20 cellular contexts compared by ENCODE assay signal in the genomic region with DNA sequence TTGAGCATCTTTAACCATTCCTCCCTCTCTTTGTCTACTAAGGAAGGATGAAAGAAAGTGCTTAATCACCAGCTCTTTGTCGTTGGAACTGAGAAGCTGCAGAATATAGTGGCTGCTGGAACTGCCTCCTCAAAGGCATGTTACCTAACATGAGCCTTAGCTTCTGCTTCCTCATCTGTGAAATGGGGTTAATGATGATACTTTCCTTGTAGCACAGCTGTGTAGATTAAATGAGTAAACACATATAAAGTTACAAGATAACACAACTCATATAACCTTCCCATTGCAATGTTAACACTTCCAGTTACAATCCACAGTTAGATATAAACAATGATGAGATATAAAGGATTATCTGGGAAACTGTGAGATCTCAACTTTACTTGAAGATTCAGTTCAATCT. TPM values are rescaled to one million over a fixed set of nuclear protein-coding genes. Genes with fewer than 3 reads are reported as not detected.
DNase-seq lines count a peak whose midpoint lies in the region; ATAC-seq, FAIRE-seq and TF ChIP-seq lines count a peak whose summit lies in the region.
"Had no signal": no experiment of that assay in that cellular context is flagged by ENCODE, and none has a peak within 500 bp of the region (broad histone marks: within the 10 kb centered on the region; RNA-seq: fewer than 3 reads in every experiment).

No MANE protein-coding gene starts in this region.

- no peaks in the 10 kb centered on the region for H3K79me2 ChIP-seq in mammary epithelial cell (ENCODE audit: insufficient read depth, low read length)
- H3K79me2 ChIP-seq in GM12878 (ENCODE audit: control insufficient read depth, insufficient read depth, low read length) = no peaks in the 10 kb centered on the region
- H3K79me2 ChIP-seq in trophoblast cell (ENCODE audit: control insufficient read depth, insufficient read depth, low read length, poor library complexity) = no peaks in the 10 kb centered on the region

- TF ChIP-seq CTCF in MCF 10A (IDR thresholded peaks at IDR 0.05; ENCODE audit: unreplicated experiment) (no peak), mammary epithelial cell (conservative IDR thresholded peaks at IDR 0.05 in 1 of 2, IDR thresholded peaks at IDR 0.05 in 1 of 2; ENCODE audit: extremely low read depth in 1 of 2, insufficient read depth in 1 of 2, low read depth in 1 of 2, low read length in 2 of 2) (no peak), IMR-90 (conservative IDR thresholded peaks at IDR 0.05; ENCODE audit: low read depth, low read length) (no peak), GM12878 (IDR thresholded peaks at IDR 0.05 in 2 of 3, conservative IDR thresholded peaks at IDR 0.05 in 1 of 3; ENCODE audit: control insufficient read depth in 2 of 3, extremely low read depth in 1 of 3, insufficient read depth in 1 of 3, low read depth in 3 of 3, low read length in 3 of 3) (no peak)

- peak overlapping the region; percentile 20; the same call in 1 of the 2 replicates for H3K4ac ChIP-seq in IMR-90 (ENCODE audit: low read depth, low read length)
- no peak overlapping the region for H3K4ac ChIP-seq in trophoblast cell (ENCODE audit: low read depth, low read length)

- no peak overlapping the region for H3K4me3 Mint-ChIP-seq in MCF 10A (ENCODE audit: unreplicated experiment)
- H3K4me3 Mint-ChIP-seq: CD8-positive, alpha-beta memory T cell had no signal

- H2AK9ac ChIP-seq in IMR-90 (replicated peaks; ENCODE audit: low read depth, low read length, poor library complexity) = no peak overlapping the region

- intact Hi-C loops in MCF 10A (cut with micrococcal nuclease) = no loop called here
- intact Hi-C loops in mammary epithelial cell (cut with micrococcal nuclease) = no loop called here
- intact Hi-C loops in IMR-90 (cut with micrococcal nuclease) = no loop called here
- intact Hi-C loops in GM12878 (cut with micrococcal nuclease; ENCODE audit: unreplicated experiment) = no loop called here

- H3K4me3 ChIP-seq in mammary epithelial cell (replicated peaks in 1 of 3; ENCODE audit: insufficient read depth in 1 of 3, low read depth in 2 of 3, low read length in 3 of 3) (no peak overlapping the region), IMR-90 (ENCODE audit: insufficient read depth, low read depth, low read length) (no peak overlapping the region), GM12878 (no peak overlapping the region), trophoblast cell (ENCODE audit: low read depth, low read length) (no peak overlapping the region)
- H3K4me3 ChIP-seq: BLaER1 treated with 17β-estradiol and CSF1 and Interleukin-3, amounts not matched to agents 10 nM and 100 nM had no signal

- H3K36me3 ChIP-seq in mammary epithelial cell (ENCODE audit: insufficient read depth, low read length) = no peaks in the 10 kb centered on the region
- no peaks in the 10 kb centered on the region for H3K36me3 ChIP-seq in IMR-90 (ENCODE audit: control insufficient read depth, insufficient read depth, low read length)
- H3K36me3 ChIP-seq in GM12878 (ENCODE audit: control insufficient read depth in 2 of 2, insufficient read depth in 2 of 2, low read length in 1 of 2) = no peaks in the 10 kb centered on the region
- H3K36me3 ChIP-seq in trophoblast cell (ENCODE audit: control insufficient read depth in 1 of 2, insufficient read depth in 2 of 2, low read length in 2 of 2) = no peaks in the 10 kb centered on the region
- H3K36me3 ChIP-seq: BLaER1 treated with 17β-estradiol and CSF1 and Interleukin-3, amounts not matched to agents 10 nM and 100 nM had no signal

- H3K4me2 ChIP-seq in mammary epithelial cell (ENCODE audit: insufficient read depth, low read depth, low read length) (no peak overlapping the region), IMR-90 (ENCODE audit: low read depth, low read length) (no peak overlapping the region), GM12878 (ENCODE audit: control insufficient read depth, insufficient read depth) (peak overlapping the region; percentile 85), trophoblast cell (ENCODE audit: low read length) (no peak overlapping the region)
- H3K4me2 ChIP-seq: BLaER1 treated with 17β-estradiol and CSF1 and Interleukin-3, amounts not matched to agents 10 nM and 100 nM had no signal

- no peaks in the 10 kb centered on the region for H3K9me3 Mint-ChIP-seq in MCF 10A (ENCODE audit: unreplicated experiment)

- ATAC-seq in IMR-90 (ENCODE audit: low read depth) (no peak; the same call in 1 of the 2 replicates), GM12878 (peak; percentile 44), GM21526 (IDR thresholded peaks at IDR 0.05; ENCODE audit: low FRiP score, unreplicated experiment) (no peak)
- ATAC-seq: Panc1, Right ventricle myocardium inferior had no signal

- H2BK15ac ChIP-seq in IMR-90 (ENCODE audit: low read depth, low read length) = peak overlapping the region; percentile 7; the same call in 2 of the 3 replicates

- H2BK120ac ChIP-seq in IMR-90 (ENCODE audit: low read depth, low read length) (peak overlapping the region; percentile 52; the same call in 1 of the 2 replicates), trophoblast cell (ENCODE audit: insufficient read depth, low read length, poor library complexity) (no peak overlapping the region)

- H3K23ac ChIP-seq in IMR-90 (ENCODE audit: low read depth, low read length) (peak overlapping the region; percentile 68; the same call in 1 of the 2 replicates), trophoblast cell (ENCODE audit: low read length) (no peak overlapping the region)

- H2BK20ac ChIP-seq in IMR-90 (ENCODE audit: low read depth, low read length) = peak overlapping the region; percentile 38; the same call in 1 of the 2 replicates

- no peak overlapping the region; the same call in 1 of the 2 replicates for H3K18ac ChIP-seq in IMR-90 (ENCODE audit: low read depth, low read length)
- H3K18ac ChIP-seq in trophoblast cell (ENCODE audit: low read length) = no peak overlapping the region

- H4K5ac ChIP-seq in IMR-90 (ENCODE audit: low read depth, low read length) = no peak overlapping the region

- H3K27me3 ChIP-seq in mammary epithelial cell (ENCODE audit: insufficient read depth, low read length) (no peaks in the 10 kb centered on the region), IMR-90 (ENCODE audit: control insufficient read depth, insufficient read depth, low read length) (no peaks in the 10 kb centered on the region), GM12878 (replicated peaks in 1 of 2; ENCODE audit: control insufficient read depth in 2 of 2, insufficient read depth in 2 of 2, low read length in 1 of 2) (no peaks in the 10 kb centered on the region), trophoblast cell (ENCODE audit: insufficient read depth, low read length) (no peaks in the 10 kb centered on the region)
- H3K27me3 ChIP-seq: BLaER1 treated with 17β-estradiol and CSF1 and Interleukin-3, amounts not matched to agents 10 nM and 100 nM had no signal

- TF ChIP-seq EP300 in GM12878 (IDR thresholded peaks at IDR 0.05; ENCODE audit: borderline replicate concordance in 1 of 2, control insufficient read depth in 1 of 2, low read depth in 2 of 2, low read length in 2 of 2) = no peak

- CTCF ChIA-PET in MCF 10A (lab: Yijun Ruan, JAX) = interaction anchor here (0.6 to 1.5 kb wide), 4 partner anchors 37 to 183 kb away, joined by 3 to 7 read pairs (median 5); no protein-coding TSS in a partner anchor
- CTCF ChIA-PET in mammary epithelial cell (lab: Charles Lee; ENCODE audit: low non-redundant PET) = no interaction called here
- CTCF ChIA-PET in IMR-90 (lab: Yijun Ruan, JAX) = no interaction called here
- CTCF ChIA-PET in GM12878 (lab: Yijun Ruan, JAX) = interaction anchor here (0.7 to 1.6 kb wide), 4 partner anchors 9 to 164 kb away, joined by 3 to 8 read pairs (median 5); no protein-coding TSS in a partner anchor

- H4K91ac ChIP-seq in IMR-90 (ENCODE audit: insufficient read depth, low read depth, low read length) (peak overlapping the region; percentile 59; the same call in 1 of the 2 replicates), trophoblast cell (ENCODE audit: low read depth, low read length) (peak overlapping the region; percentile 11)

- WGBS in mammary epithelial cell (ENCODE audit: low coverage, missing lambda C conversion rate) = 100% methylated on average over 1 of the region's 1 CpG
- no CpG with 5 or more reads among the region's 1 CpG for WGBS in IMR-90 (ENCODE audit: extremely low coverage in 2 of 2, insufficient read length in 1 of 2), 2 experiments
- 0% methylated on average over 1 of the region's 1 CpG for WGBS in GM12878 (ENCODE audit: insufficient coverage, insufficient replicate concordance, low lambda C conversion rate, missing lambda C conversion rate)
- WGBS in trophoblast cell (ENCODE audit: extremely low coverage, insufficient coverage, insufficient read length) = no CpG with 5 or more reads among the region's 1 CpG

- H2AFZ ChIP-seq in mammary epithelial cell (ENCODE audit: low read depth, low read length) (no peak overlapping the region), IMR-90 (replicated peaks; ENCODE audit: low read length, poor library complexity) (no peak overlapping the region), GM12878 (ENCODE audit: control insufficient read depth, low read depth, low read length) (no peak overlapping the region), trophoblast cell (ENCODE audit: insufficient read depth, low read length, poor library complexity) (no peak overlapping the region)

- in situ Hi-C loops in mammary epithelial cell (cut with MboI; ENCODE audit: low sequenced_read_pairs in 2 of 2) (no loop called here), IMR-90 (cut with MboI; ENCODE audit: low sequenced_read_pairs) (no loop called here), GM12878 (cut with MboI) (no loop called here)

- DNase-seq in MCF 10A (ENCODE audit: unreplicated experiment) (no peak), mammary epithelial cell (no peak), IMR-90 (peak; percentile 22), GM12878 (ENCODE audit: low read depth, low spot score) (no peak), trophoblast cell (no peak), NCI-H2081 treated with DMSO at 0.1 percent for 48 hours (lab: John Stamatoyannopoulos, UW) (no peak), inferior parietal cortex (ENCODE audit: extremely low spot score) (no peak)
- DNase-seq: 8988T; CD8-positive, alpha-beta memory T cell; DMS79 treated with DMSO at 0.1 percent for 48 hours; H7; KBM-7; NCI-H1105 treated with DMSO at 0.1 percent for 48 hours; NCI-H187; NCI-H510A; NCI-H82 had no signal

- no peak for FAIRE-seq in GM12878 (lab: Jason Lieb, UNC)

- H3K4me1 Mint-ChIP-seq in MCF 10A (ENCODE audit: insufficient read depth, unreplicated experiment) = peaks cover 20% of the 10 kb centered on the region
- H3K4me1 Mint-ChIP-seq: CD8-positive, alpha-beta memory T cell had no signal

- dilution Hi-C loops in mammary epithelial cell (cut with HindIII; ENCODE audit: low sequenced_read_pairs) (no loop called here), IMR-90 (cut with HindIII; ENCODE audit: low sequenced_read_pairs, unreplicated experiment) (no loop called here)

- peak overlapping the region; percentile 38; the same call in 1 of the 2 replicates for H3K56ac ChIP-seq in IMR-90 (ENCODE audit: extremely low read depth, insufficient read depth, low read length)

- BruUV-seq in MCF 10A (replicated peaks; lab: Mats Ljungman, UMichigan) (no TSS peak), mammary epithelial cell (replicated peaks; lab: Mats Ljungman, UMichigan) (no TSS peak), IMR-90 (replicated peaks; lab: Mats Ljungman, UMichigan) (no TSS peak), GM12878 (replicated peaks; lab: Mats Ljungman, UMichigan) (no TSS peak)

- peaks cover 19% of the 10 kb centered on the region for H3K9me1 ChIP-seq in IMR-90 (ENCODE audit: insufficient read depth, low read length)

- RAD21 ChIA-PET in GM12878 (lab: Charles Lee; ENCODE audit: unreplicated experiment) = interaction anchor here (1.4 to 1.6 kb wide), 2 partner anchors 103 to 165 kb away, joined by 3 to 5 read pairs; no protein-coding TSS in a partner anchor

- H3K79me1 ChIP-seq in IMR-90 (ENCODE audit: low read depth in 1 of 2, low read length in 2 of 2) = no peaks in the 10 kb centered on the region
- H3K79me1 ChIP-seq in trophoblast cell (ENCODE audit: low read length) = peaks cover 14% of the 10 kb centered on the region

- H3K14ac ChIP-seq in IMR-90 (replicated peaks; ENCODE audit: low read depth, low read length) (0 out of 2 replicates have a peak overlapping the region, but pooled peaks have one; percentile 37), trophoblast cell (ENCODE audit: low read length) (no peak overlapping the region)

- H3K36me3 Mint-ChIP-seq in MCF 10A (ENCODE audit: insufficient read depth, unreplicated experiment) = peaks cover 5% of the 10 kb centered on the region

- POLR2A ChIA-PET in MCF 10A (lab: Yijun Ruan, JAX) (interaction anchor here (1.0 to 1.5 kb wide), 3 partner anchors 10 to 103 kb away, joined by 3 to 6 read pairs (median 4); no protein-coding TSS in a partner anchor), IMR-90 (lab: Charles Lee; ENCODE audit: unreplicated experiment) (interaction anchor here (0.6 kb wide), 1 partner anchor 1887 kb away, joined by 6 read pairs; no protein-coding TSS in a partner anchor), GM12878 (lab: Charles Lee) (interaction anchor here (1.1 to 1.3 kb wide), 2 partner anchors 12 to 20 kb away, joined by 3 to 4 read pairs; no protein-coding TSS in a partner anchor)

- H4K12ac ChIP-seq in trophoblast cell (ENCODE audit: low read depth, low read length) = no peak overlapping the region

- H3K27ac ChIP-seq in mammary epithelial cell (ENCODE audit: insufficient read depth, low read depth, low read length) (no peak overlapping the region), IMR-90 (ENCODE audit: insufficient read depth, low read length) (peak overlapping the region; percentile 53; the same call in 1 of the 2 replicates), GM12878 (ENCODE audit: control insufficient read depth, insufficient read depth) (peak overlapping the region; percentile 9), trophoblast cell (ENCODE audit: low read depth, low read length) (no peak overlapping the region)
- H3K27ac ChIP-seq: BLaER1 treated with 17β-estradiol and CSF1 and Interleukin-3, amounts not matched to agents 10 nM and 100 nM had no signal

- H3K9ac ChIP-seq in mammary epithelial cell (ENCODE audit: insufficient read depth, low read length) (no peak overlapping the region), IMR-90 (ENCODE audit: low read depth, low read length) (no peak overlapping the region), GM12878 (ENCODE audit: control insufficient read depth, insufficient read depth, low read length) (no peak overlapping the region), trophoblast cell (ENCODE audit: low read length) (no peak overlapping the region)
- H3K9ac ChIP-seq: BLaER1 treated with 17β-estradiol and CSF1 and Interleukin-3, amounts not matched to agents 10 nM and 100 nM had no signal

- H2BK5ac ChIP-seq in IMR-90 (ENCODE audit: low read depth, low read length, poor library complexity, severe bottlenecking) = peak overlapping the region; percentile 65
- no peak overlapping the region for H2BK5ac ChIP-seq in trophoblast cell (ENCODE audit: low read depth, low read length, poor library complexity)

- TF ChIP-seq RAD21 in IMR-90 (IDR thresholded peaks at IDR 0.05; ENCODE audit: low read length) (no peak), GM12878 (IDR thresholded peaks at IDR 0.05; ENCODE audit: insufficient read depth, low read depth, low read length) (no peak)

- H4K20me1 ChIP-seq in mammary epithelial cell (ENCODE audit: insufficient read depth, low read length) (no peaks in the 10 kb centered on the region), IMR-90 (ENCODE audit: insufficient read depth, low read length) (no peaks in the 10 kb centered on the region), GM12878 (ENCODE audit: control insufficient read depth, insufficient read depth) (no peaks in the 10 kb centered on the region)
- H4K20me1 ChIP-seq: BLaER1 treated with 17β-estradiol and CSF1 and Interleukin-3, amounts not matched to agents 10 nM and 100 nM had no signal

- H3K4me1 ChIP-seq in mammary epithelial cell (ENCODE audit: insufficient read depth, low read length) = peaks cover 9% of the 10 kb centered on the region
- H3K4me1 ChIP-seq in IMR-90 (ENCODE audit: control insufficient read depth, insufficient read depth, low read length) = peaks cover 21% of the 10 kb centered on the region
- H3K4me1 ChIP-seq in GM12878 (ENCODE audit: control insufficient read depth, insufficient read depth, low read length) = peaks cover 21% of the 10 kb centered on the region
- peaks cover 14 to 19% of the 10 kb centered on the region in 2 experiments for H3K4me1 ChIP-seq in trophoblast cell (ENCODE audit: control insufficient read depth in 1 of 2, insufficient read depth in 2 of 2, low read length in 2 of 2)

- H2BK12ac ChIP-seq in trophoblast cell (ENCODE audit: low read length) = no peak overlapping the region

- SMC1A ChIA-PET in GM12878 (lab: Charles Lee; ENCODE audit: uncharacterized antibody, unreplicated experiment) = interaction anchor here (0.7 to 1.4 kb wide), 8 partner anchors 11 to 335 kb away, joined by 3 to 5 read pairs (median 3); no protein-coding TSS in a partner anchor

- TF ChIP-seq POLR2A in IMR-90 (IDR thresholded peaks at IDR 0.05; ENCODE audit: low read depth, low read length) (no peak), GM12878 (IDR thresholded peaks at IDR 0.05; ENCODE audit: low read depth, low read length) (no peak)

- H3K27ac Mint-ChIP-seq in MCF 10A (ENCODE audit: low read depth, unreplicated experiment) = peak overlapping the region; percentile 3
- H3K27ac Mint-ChIP-seq: CD8-positive, alpha-beta memory T cell had no signal

- peak overlapping the region in 1 of 2 experiments; percentile 50; a peak in 2 of 4 replicates for H4K8ac ChIP-seq in IMR-90 (ENCODE audit: low read depth in 2 of 2, low read length in 2 of 2)
- H4K8ac ChIP-seq in trophoblast cell (ENCODE audit: low read depth, low read length) = no peak overlapping the region

- no peaks in the 10 kb centered on the region for H3K9me3 ChIP-seq in mammary epithelial cell (replicated peaks; ENCODE audit: insufficient read depth, low read length)
- peaks cover 2% of the 10 kb centered on the region for H3K9me3 ChIP-seq in IMR-90 (ENCODE audit: control insufficient read depth, insufficient read depth, low read length)
- no peaks in the 10 kb centered on the region for H3K9me3 ChIP-seq in GM12878 (replicated peaks; ENCODE audit: control insufficient read depth, insufficient read depth, low read length)
- H3K9me3 ChIP-seq in trophoblast cell (ENCODE audit: insufficient read depth, low read depth, low read length) = no peaks in the 10 kb centered on the region

- peak overlapping the region; percentile 43; the same call in 1 of the 2 replicates for H2AK5ac ChIP-seq in IMR-90 (ENCODE audit: low read depth, low read length)
- no peak overlapping the region for H2AK5ac ChIP-seq in trophoblast cell (ENCODE audit: low read length)

- no peaks in the 10 kb centered on the region for H3K27me3 Mint-ChIP-seq in MCF 10A (ENCODE audit: insufficient read depth, unreplicated experiment)

RNA-seq across cellular contexts. Expression of a gene that starts 48.4 kb away (rescaled TPM):
- total RNA-seq in MCF 10A (2022) (28.9 and 32.9 TPM in 2 replicates), mammary epithelial cell (10 to 100 TPM; 12.7 to 26.8 TPM), IMR-90 (2012; rRNA removed) (4.5 and 10.0 TPM in 2 replicates), GM12878 (2014; rRNA removed) (7.2 and 7.4 TPM in 2 replicates), GM12878 (2014; rRNA removed; fragmentation: Illumina TruSeq; extraction: Trizol) (14.4 and 16.8 TPM in 2 replicates), GM12878 (2021) (20.4 and 21.7 TPM in 2 replicates)
- polyA plus RNA-seq in mammary epithelial cell (8.6 TPM), IMR-90 (2012; rRNA removed) (13.1 and 17.0 TPM in 2 replicates), GM12878 (2011; rRNA removed) (23.8 and 33.0 TPM in 2 replicates), GM12878 (2014; fragmentation: Illumina TruSeq; extraction: Trizol) (26.4 and 35.1 TPM in 2 replicates), GM12878 (2014; fragmentation: Nextera tagmentation; extraction: Ambion mirVana) (10 to 100 TPM in 1 of 2 experiments, 1 to 10 TPM in 1; 7.1 to 11.1 TPM), GM12878 (2014; rRNA removed) (18.1 and 22.2 TPM in 2 replicates), GM12878 (2016; fragmentation: Nextera tagmentation; extraction: Ambion mirVana) (10 to 100 TPM; 26.0 to 29.4 TPM)
- 7.4 TPM for polyA minus RNA-seq in mammary epithelial cell
- polyA plus RNA-seq in IMR-90 (2012; cell fraction: cytosol; rRNA removed) = 3.3 and 3.7 TPM in 2 replicates
- 8.9 and 23.9 TPM in 2 replicates for polyA plus RNA-seq in IMR-90 (2012; cell fraction: nucleus; rRNA removed; ENCODE audit: low replicate concordance)
- total RNA-seq in GM12878 (2013; cell fraction: nucleolus; rRNA removed) = 69.2 and 73.8 TPM in 2 replicates
- 6.3 TPM for polyA plus RNA-seq in GM12878 (2011; ENCODE audit: low read depth)
- polyA plus RNA-seq in GM12878 (2011; cell fraction: cytosol; rRNA removed) = 9.9 and 10.0 TPM in 2 replicates
- 21.4 and 26.5 TPM in 2 replicates for polyA plus RNA-seq in GM12878 (2011; cell fraction: nucleus; rRNA removed)
- 11.6 and 13.3 TPM in 2 replicates for polyA plus RNA-seq in GM12878 (2012)
- 13.4 and 15.9 TPM in 2 replicates for polyA minus RNA-seq in GM12878 (2011; rRNA and poly(A)+ RNA removed)
- 5.5 and 8.6 TPM in 2 replicates for polyA minus RNA-seq in GM12878 (2011; cell fraction: cytosol; rRNA and poly(A)+ RNA removed)
- polyA minus RNA-seq in GM12878 (2011; cell fraction: nucleus; rRNA and poly(A)+ RNA removed) = 31.4 and 42.0 TPM in 2 replicates
- polyA plus RNA-seq in trophoblast cell (2013) = 26.8 and 27.1 TPM in 2 replicates

Comparison
In these comparisons a context has a peak if more than half of its experiments do, and no peak if none do; other contexts are left out.
1. CTCF ChIA-PET loops: an anchor here in MCF 10A (0.6 to 1.5 kb wide) and GM12878 (0.7 to 1.6 kb wide); none called in mammary epithelial cell and IMR-90.
2. H3K27ac ChIP-seq: peak in IMR-90 (single experiment) and GM12878 (single experiment); none in mammary epithelial cell (single experiment) and trophoblast cell (single experiment).